15 cellular contexts compared by ENCODE assay signal in the genomic region with DNA sequence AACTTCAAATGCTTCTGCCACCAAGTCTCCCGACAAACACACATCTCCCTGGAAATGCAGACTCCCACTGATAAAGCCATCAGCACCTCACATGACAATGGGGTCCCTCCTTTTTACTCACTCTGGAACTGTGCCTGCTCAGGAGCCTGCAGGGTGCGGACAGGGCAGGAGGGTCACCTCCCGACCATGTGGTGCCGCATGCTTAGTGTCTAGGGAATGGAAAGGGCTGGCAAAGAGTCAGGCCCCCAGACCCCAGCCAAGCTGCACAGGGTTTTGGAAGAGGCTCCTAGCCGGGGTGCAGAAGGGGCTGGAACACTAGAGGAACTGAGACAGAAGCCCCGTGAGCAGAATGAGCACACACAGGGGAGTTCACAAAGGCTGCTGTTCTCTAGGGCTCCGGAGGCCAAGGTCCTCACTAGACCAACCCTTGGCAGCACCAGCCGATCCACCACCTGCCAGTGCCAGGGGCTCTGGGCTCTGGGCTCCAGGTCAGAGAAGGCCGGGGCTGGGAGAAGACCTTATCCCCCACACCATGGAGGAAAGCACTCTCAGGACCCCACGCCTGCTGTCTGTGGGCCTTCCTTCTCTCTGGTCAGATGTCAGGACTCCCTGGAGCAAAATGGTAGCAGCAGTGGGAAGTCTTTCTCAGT.
"Had no signal": no experiment of that assay in that cellular context is flagged by ENCODE, and none has a peak within 500 bp of the region (broad histone marks: within the 10 kb centered on the region; RNA-seq: fewer than 3 reads in every experiment).

No MANE protein-coding gene starts in this region.

- H3K27me3 Mint-ChIP-seq: activated naive CD8-positive, alpha-beta T cell treated with anti-CD3 and anti-CD28 coated beads, Interleukin-2, amount 10 ng/mL, durations not matched to agents 7 days and 5 days had no signal

- H3K9me3 Mint-ChIP-seq: activated CD4-positive, alpha-beta memory T cell treated with anti-CD3 and anti-CD28 coated beads for 36 hours; activated naive CD4-positive, alpha-beta T cell treated with anti-CD3 and anti-CD28 coated beads for 36 hours; activated naive CD8-positive, alpha-beta T cell treated with anti-CD3 and anti-CD28 coated beads, Interleukin-2, amount 10 ng/mL, durations not matched to agents 7 days and 5 days; activated T-cell treated with anti-CD3 and anti-CD28 coated beads, Interleukin-2, amount 50 U/mL, for 72 hours; stimulated activated naive CD8-positive, alpha-beta T cell treated with anti-CD3 and anti-CD28 coated beads, Interleukin-15, Interleukin-2, amounts not matched to agents 100 ng/mL and 50 ng/mL, for 24 hours; T-cell; T-helper 2 cell treated with Interferon-gamma antibody and Interleukin-4, amounts not matched to agents 5 μg/mL and 100 μg/mL, for 36 hours had no signal

- H3K9me3 ChIP-seq: tibial artery had no signal

- H3K36me3 ChIP-seq: tibial artery had no signal

- DNase-seq: activated CD4-positive, alpha-beta memory T cell treated with anti-CD3 and anti-CD28 coated beads for 36 hours; activated effector memory CD4-positive, alpha-beta T cell treated with Interleukin-2 at 50 U/mL for 16 hours; activated naive CD4-positive, alpha-beta T cell treated with anti-CD3 and anti-CD28 coated beads for 36 hours; activated naive CD8-positive, alpha-beta T cell treated with anti-CD3 and anti-CD28 coated beads, Interleukin-2, amount 10 ng/mL, durations not matched to agents 7 days and 5 days; activated T-cell treated with anti-CD3 and anti-CD28 coated beads, Interleukin-2, amount 50 U/mL, for 72 hours; amniotic stem cell; mesenchymal stem cell; retina; stimulated activated CD4-positive, alpha-beta T cell treated with anti-CD3 and anti-CD28 coated beads, Interleukin-12 subunit alpha, Interleukin-12 subunit beta, amount 100 ng/mL, for 4 hours; stimulated activated CD4-positive, alpha-beta T cell treated with anti-CD3 and anti-CD28 coated beads, Interleukin-1b, Interleukin-23, amount 100 ng/mL, for 48 hours; T-cell; tibial artery had no signal

- H3K4me3 ChIP-seq: tibial artery had no signal

- H3K36me3 Mint-ChIP-seq: activated CD4-positive, alpha-beta memory T cell treated with anti-CD3 and anti-CD28 coated beads for 36 hours; activated naive CD8-positive, alpha-beta T cell treated with anti-CD3 and anti-CD28 coated beads, Interleukin-2, amount 10 ng/mL, durations not matched to agents 7 days and 5 days; T-cell had no signal

- ATAC-seq: activated T-cell treated with anti-CD3 and anti-CD28 coated beads, Interleukin-2, amount 50 U/mL, for 72 hours; T-cell had no signal

- H3K27ac Mint-ChIP-seq: activated CD4-positive, alpha-beta memory T cell treated with anti-CD3 and anti-CD28 coated beads for 36 hours; activated naive CD4-positive, alpha-beta T cell treated with anti-CD3 and anti-CD28 coated beads for 36 hours; activated naive CD8-positive, alpha-beta T cell treated with anti-CD3 and anti-CD28 coated beads, Interleukin-2, amount 10 ng/mL, durations not matched to agents 7 days and 5 days; activated T-cell treated with anti-CD3 and anti-CD28 coated beads, Interleukin-2, amount 50 U/mL, for 72 hours; progenitor cell of endocrine pancreas; stimulated activated naive CD8-positive, alpha-beta T cell treated with anti-CD3 and anti-CD28 coated beads, Interleukin-15, Interleukin-2, amounts not matched to agents 100 ng/mL and 50 ng/mL, for 24 hours; T-cell; T-helper 2 cell treated with Interferon-gamma antibody and Interleukin-4, amounts not matched to agents 5 μg/mL and 100 μg/mL, for 36 hours had no signal

- H3K4me3 Mint-ChIP-seq: activated CD4-positive, alpha-beta memory T cell treated with anti-CD3 and anti-CD28 coated beads for 36 hours; activated naive CD4-positive, alpha-beta T cell treated with anti-CD3 and anti-CD28 coated beads for 36 hours; activated naive CD8-positive, alpha-beta T cell treated with anti-CD3 and anti-CD28 coated beads, Interleukin-2, amount 10 ng/mL, durations not matched to agents 7 days and 5 days; activated T-cell treated with anti-CD3 and anti-CD28 coated beads, Interleukin-2, amount 50 U/mL, for 72 hours; stimulated activated naive CD8-positive, alpha-beta T cell treated with anti-CD3 and anti-CD28 coated beads, Interleukin-15, Interleukin-2, amounts not matched to agents 100 ng/mL and 50 ng/mL, for 24 hours; T-cell; T-helper 2 cell treated with Interferon-gamma antibody and Interleukin-4, amounts not matched to agents 5 μg/mL and 100 μg/mL, for 36 hours had no signal

- H3K4me1 Mint-ChIP-seq: activated naive CD8-positive, alpha-beta T cell treated with anti-CD3 and anti-CD28 coated beads, Interleukin-2, amount 10 ng/mL, durations not matched to agents 7 days and 5 days; T-cell had no signal

- H3K27me3 ChIP-seq: tibial artery had no signal
